ENCODE assay signal across 25 cellular contexts in genomic region chr3:46085421-46086082, GRCh38. TPM values are rescaled to one million over a fixed set of nuclear protein-coding genes. Genes with fewer than 3 reads are reported as not detected.
DNase-seq lines count a peak whose midpoint lies in the region; ATAC-seq and TF ChIP-seq lines count a peak whose summit lies in the region.
"Had no signal": no experiment of that assay in that cellular context is flagged by ENCODE, and none has a peak within 500 bp of the region (broad histone marks: within the 10 kb centered on the region; RNA-seq: fewer than 3 reads in every experiment).

No MANE protein-coding gene starts in this region.

- no peak overlapping the region for H3K4me3 Mint-ChIP-seq in activated CD8-positive, alpha-beta T cell treated with anti-CD3 and anti-CD28 coated beads, Interleukin-2, amount 10 ng/mL, durations not matched to agents 7 days and 5 days
- no peak overlapping the region for H3K4me3 Mint-ChIP-seq in activated CD8-positive, alpha-beta T cell treated with anti-CD3 and anti-CD28 coated beads for 36 hours
- H3K4me3 Mint-ChIP-seq in dendritic cell treated with granulocyte-macrophage colony-stimulating factor and Interleukin-4, amounts not matched to agents 40 ng/mL and 50 ng/mL, for 4 days = peak overlapping the region; percentile 65
- H3K4me3 Mint-ChIP-seq: B cell; CD4-positive, alpha-beta memory T cell; H9 had no signal

- CTCF ChIA-PET in activated CD8-positive, alpha-beta T cell treated with anti-CD3 and anti-CD28 coated beads, Interleukin-2, amount 10 ng/mL, durations not matched to agents 7 days and 5 days (lab: Charles Lee) = interaction anchor here (0.9 to 17.0 kb wide), 6 partner anchors 122 to 340 kb away, joined by 3 to 287 read pairs (median 36); partner anchors contain the start of genes CCR1 and CCR5
- CTCF ChIA-PET in activated CD8-positive, alpha-beta T cell treated with anti-CD3 and anti-CD28 coated beads for 36 hours (lab: Charles Lee) = interaction anchor here (0.8 to 17.5 kb wide), 4 partner anchors 130 to 292 kb away, joined by 3 to 656 read pairs (median 18); partner anchors contain the start of gene CXCR6

- no peak for DNase-seq in activated CD8-positive, alpha-beta T cell treated with anti-CD3 and anti-CD28 coated beads, Interleukin-2, amount 10 ng/mL, durations not matched to agents 7 days and 5 days
- DNase-seq in activated CD8-positive, alpha-beta T cell treated with anti-CD3 and anti-CD28 coated beads for 36 hours = no peak
- DNase-seq in CD1c-positive myeloid dendritic cell (ENCODE audit: extremely low spot score) = peak; percentile 43
- DNase-seq in posterior vena cava (ENCODE audit: low spot score) = no peak
- DNase-seq: 8988T; CD4-positive, alpha-beta memory T cell; DMS153; GF-D8; H9; NCI-H1417 treated with DMSO at 0.1 percent for 48 hours; NCI-H187 treated with DMSO at 0.1 percent for 48 hours; NCI-H2227 treated with DMSO at 0.1 percent for 48 hours; NCI-H510A treated with DMSO at 0.1 percent for 48 hours; NCI-H774; PC-3; SIG-M5 had no signal

- WGBS in gastroesophageal sphincter (ENCODE audit: low coverage in 1 of 2), 2 donors = 43 to 61% methylated on average over 2 to 3 of the region's 3 CpGs

- H3K27ac ChIP-seq in gastroesophageal sphincter = no peak overlapping the region
- H3K27ac ChIP-seq: RWPE1 had no signal

- no peak for ATAC-seq in activated CD8-positive, alpha-beta T cell treated with anti-CD3 and anti-CD28 coated beads, Interleukin-2, amount 10 ng/mL, durations not matched to agents 7 days and 5 days
- ATAC-seq in activated CD8-positive, alpha-beta T cell treated with anti-CD3 and anti-CD28 coated beads for 36 hours = no peak
- peak; percentile 26 for ATAC-seq in gastroesophageal sphincter
- no peak for ATAC-seq in GM19397 (IDR thresholded peaks at IDR 0.05; ENCODE audit: unreplicated experiment)
- no peak for ATAC-seq in HG03354 (IDR thresholded peaks at IDR 0.05; ENCODE audit: poor library complexity, severe bottlenecking, unreplicated experiment)
- ATAC-seq: PC-3 had no signal

- TF ChIP-seq EP300 in gastroesophageal sphincter (IDR thresholded peaks at IDR 0.05) = no peak

- H3K36me3 ChIP-seq in gastroesophageal sphincter = no peaks in the 10 kb centered on the region

- no peaks in the 10 kb centered on the region for H3K4me1 ChIP-seq in gastroesophageal sphincter

- H3K27me3 Mint-ChIP-seq in activated CD8-positive, alpha-beta T cell treated with anti-CD3 and anti-CD28 coated beads, Interleukin-2, amount 10 ng/mL, durations not matched to agents 7 days and 5 days (ENCODE audit: low read depth) = no peaks in the 10 kb centered on the region
- peaks cover 5% of the 10 kb centered on the region for H3K27me3 Mint-ChIP-seq in activated CD8-positive, alpha-beta T cell treated with anti-CD3 and anti-CD28 coated beads for 36 hours
- no peaks in the 10 kb centered on the region for H3K27me3 Mint-ChIP-seq in dendritic cell treated with granulocyte-macrophage colony-stimulating factor and Interleukin-4, amounts not matched to agents 40 ng/mL and 50 ng/mL, for 4 days
- H3K27me3 Mint-ChIP-seq: B cell; CD4-positive, alpha-beta memory T cell had no signal

- TF ChIP-seq POLR2A in gastroesophageal sphincter (IDR thresholded peaks at IDR 0.05) = no peak

- POLR2A ChIA-PET in activated CD8-positive, alpha-beta T cell treated with anti-CD3 and anti-CD28 coated beads, Interleukin-2, amount 10 ng/mL, durations not matched to agents 7 days and 5 days (lab: Charles Lee) = interaction anchor here (1.1 kb wide), 1 partner anchor 287 kb away, joined by 4 read pairs; no protein-coding TSS in a partner anchor
- POLR2A ChIA-PET in activated CD8-positive, alpha-beta T cell treated with anti-CD3 and anti-CD28 coated beads for 36 hours (lab: Charles Lee) = no interaction called here

- H3K4me1 Mint-ChIP-seq in activated CD8-positive, alpha-beta T cell treated with anti-CD3 and anti-CD28 coated beads, Interleukin-2, amount 10 ng/mL, durations not matched to agents 7 days and 5 days (ENCODE audit: low read depth) = peaks cover 54% of the 10 kb centered on the region
- peaks cover 17% of the 10 kb centered on the region for H3K4me1 Mint-ChIP-seq in activated CD8-positive, alpha-beta T cell treated with anti-CD3 and anti-CD28 coated beads for 36 hours (ENCODE audit: low read depth)
- peaks cover 73% of the 10 kb centered on the region for H3K4me1 Mint-ChIP-seq in dendritic cell treated with granulocyte-macrophage colony-stimulating factor and Interleukin-4, amounts not matched to agents 40 ng/mL and 50 ng/mL, for 4 days (ENCODE audit: low read depth)

- no peaks in the 10 kb centered on the region for H3K9me3 ChIP-seq in gastroesophageal sphincter

- TF ChIP-seq CTCF in activated CD8-positive, alpha-beta T cell treated with anti-CD3 and anti-CD28 coated beads for 36 hours (IDR thresholded peaks at IDR 0.05) = no peak
- no peak for TF ChIP-seq CTCF in gastroesophageal sphincter (IDR thresholded peaks at IDR 0.05)

- H3K27me3 ChIP-seq in gastroesophageal sphincter = no peaks in the 10 kb centered on the region

- H3K4me3 ChIP-seq in gastroesophageal sphincter = no peak overlapping the region

- peaks cover 6% of the 10 kb centered on the region for H3K36me3 Mint-ChIP-seq in activated CD8-positive, alpha-beta T cell treated with anti-CD3 and anti-CD28 coated beads, Interleukin-2, amount 10 ng/mL, durations not matched to agents 7 days and 5 days (ENCODE audit: low read depth)
- H3K36me3 Mint-ChIP-seq in activated CD8-positive, alpha-beta T cell treated with anti-CD3 and anti-CD28 coated beads for 36 hours (ENCODE audit: low read depth) = no peaks in the 10 kb centered on the region
- H3K36me3 Mint-ChIP-seq in dendritic cell treated with granulocyte-macrophage colony-stimulating factor and Interleukin-4, amounts not matched to agents 40 ng/mL and 50 ng/mL, for 4 days (ENCODE audit: low read depth) = no peaks in the 10 kb centered on the region
- H3K36me3 Mint-ChIP-seq: CD4-positive, alpha-beta memory T cell had no signal

- intact Hi-C loops in activated CD8-positive, alpha-beta T cell treated with anti-CD3 and anti-CD28 coated beads for 36 hours (cut with micrococcal nuclease) = no loop called here
- intact Hi-C loops in dendritic cell treated with granulocyte-macrophage colony-stimulating factor and Interleukin-4, amounts not matched to agents 40 ng/mL and 50 ng/mL, for 4 days (cut with micrococcal nuclease) = no loop called here
- intact Hi-C loops in posterior vena cava (cut with DNase I) = no loop called here

- peak overlapping the region; percentile 7 for H3K27ac Mint-ChIP-seq in activated CD8-positive, alpha-beta T cell treated with anti-CD3 and anti-CD28 coated beads, Interleukin-2, amount 10 ng/mL, durations not matched to agents 7 days and 5 days
- no peak overlapping the region for H3K27ac Mint-ChIP-seq in activated CD8-positive, alpha-beta T cell treated with anti-CD3 and anti-CD28 coated beads for 36 hours
- H3K27ac Mint-ChIP-seq in dendritic cell treated with granulocyte-macrophage colony-stimulating factor and Interleukin-4, amounts not matched to agents 40 ng/mL and 50 ng/mL, for 4 days = peak overlapping the region; percentile 76
- H3K27ac Mint-ChIP-seq: B cell; CD4-positive, alpha-beta memory T cell had no signal

- H3K9me3 Mint-ChIP-seq in activated CD8-positive, alpha-beta T cell treated with anti-CD3 and anti-CD28 coated beads, Interleukin-2, amount 10 ng/mL, durations not matched to agents 7 days and 5 days (ENCODE audit: insufficient read depth) = no peaks in the 10 kb centered on the region
- H3K9me3 Mint-ChIP-seq in activated CD8-positive, alpha-beta T cell treated with anti-CD3 and anti-CD28 coated beads for 36 hours = no peaks in the 10 kb centered on the region
- H3K9me3 Mint-ChIP-seq in dendritic cell treated with granulocyte-macrophage colony-stimulating factor and Interleukin-4, amounts not matched to agents 40 ng/mL and 50 ng/mL, for 4 days = no peaks in the 10 kb centered on the region
- H3K9me3 Mint-ChIP-seq: CD4-positive, alpha-beta memory T cell; H9 had no signal

RNA-seq across cellular contexts. Expression of gene XCR1, which starts 58.3 kb away (rescaled TPM):
- not detected for total RNA-seq in activated CD8-positive, alpha-beta T cell treated with anti-CD3 and anti-CD28 coated beads, Interleukin-2, amount 10 ng/mL, durations not matched to agents 7 days and 5 days
- total RNA-seq in activated CD8-positive, alpha-beta T cell treated with anti-CD3 and anti-CD28 coated beads for 36 hours = not detected
- total RNA-seq in gastroesophageal sphincter = under 1 TPM in 3 of 4 donors, not detected in 1; under 0.01 to 0.07 (median 0.04) TPM
- total RNA-seq in posterior vena cava = under 1 TPM; 0.14 to 0.37 TPM
- total RNA-seq: B cell; CD4-positive, alpha-beta memory T cell; Daoy; H9; HT1080; M059J; PC-3 had no signal
